In genomic region chr15:51861557-51862350, GRCh38 we compare ENCODE assay signal across 11 cellular contexts. TPM values are rescaled to one million over a fixed set of nuclear protein-coding genes. Genes with fewer than 3 reads are reported as not detected.
DNase-seq lines count a peak whose midpoint lies in the region; ATAC-seq and TF ChIP-seq lines count a peak whose summit lies in the region.
"Had no signal": no experiment of that assay in that cellular context is flagged by ENCODE, and none has a peak within 500 bp of the region (broad histone marks: within the 10 kb centered on the region; RNA-seq: fewer than 3 reads in every experiment).

No MANE protein-coding gene starts in this region.

- H2AFZ ChIP-seq in PC-3 (ENCODE audit: low read length), result no peak overlapping the region
- H2AFZ ChIP-seq in GM23248, result no peak overlapping the region

- H3K79me2 ChIP-seq in PC-3 (ENCODE audit: low read length), result peaks cover 83% of the 10 kb centered on the region
- peaks cover 100% of the 10 kb centered on the region for H3K79me2 ChIP-seq in GM23248 (ENCODE audit: insufficient read depth)

- no peak overlapping the region for H3K27ac ChIP-seq in PC-3 (ENCODE audit: low read length)
- H3K27ac ChIP-seq in foreskin keratinocyte, result peak overlapping the region; percentile 82
- no peak overlapping the region for H3K27ac ChIP-seq in GM23248
- no peak overlapping the region for H3K27ac ChIP-seq in stomach
- H3K27ac ChIP-seq: neutrophil had no signal

- ATAC-seq in PC-3 (no peak), foreskin keratinocyte (peak; percentile 60), GM21526 (IDR thresholded peaks at IDR 0.05; ENCODE audit: low FRiP score, unreplicated experiment) (no peak)

- no TSS peak for BruUV-seq in PC-3 (replicated peaks; lab: Mats Ljungman, UMichigan)

- H3K9ac ChIP-seq in PC-3 (ENCODE audit: low read length) (no peak overlapping the region), GM23248 (no peak overlapping the region)

- H3K9me3 ChIP-seq in PC-3 (ENCODE audit: low read length), result no peaks in the 10 kb centered on the region
- H3K9me3 ChIP-seq in GM23248 (ENCODE audit: low read depth), result no peaks in the 10 kb centered on the region
- no peaks in the 10 kb centered on the region for H3K9me3 ChIP-seq in stomach
- H3K9me3 ChIP-seq: neutrophil had no signal

- WGBS in GM23248 (ENCODE audit: low coverage in 1 of 2, low lambda C conversion rate in 2 of 2, missing lambda C conversion rate in 2 of 2), 2 experiments, result 85% methylated on average over 10 of the region's 10 CpGs
- 86 to 89% (median 89%) methylated on average over 10 of the region's 10 CpGs for WGBS in stomach, 5 donors

- in situ Hi-C loops in GM23248 (cut with MboI), result no loop called here

- H3K4me1 ChIP-seq in PC-3 (ENCODE audit: insufficient read depth, low read length) (no peaks in the 10 kb centered on the region), foreskin keratinocyte (peaks cover 55% of the 10 kb centered on the region), GM23248 (ENCODE audit: insufficient read depth) (0 out of 2 replicates have a peak, but pooled peaks cover 5% of the 10 kb centered on the region), stomach (peaks cover under 1 to 13% (median 7%) of the 10 kb centered on the region in 4 donors)

- H3K36me3 ChIP-seq in PC-3 (ENCODE audit: low read depth, low read length) (peaks cover 16% of the 10 kb centered on the region), GM23248 (ENCODE audit: low read depth) (peaks cover 28% of the 10 kb centered on the region; the same call in 1 of the 2 replicates), stomach (peaks cover 21 to 42% (median 39%) of the 10 kb centered on the region in 4 donors)

- POLR2A ChIA-PET in PC-3 (lab: Charles Lee; ENCODE audit: unreplicated experiment), result no interaction called here

- H3K4me2 ChIP-seq in PC-3 (ENCODE audit: low read length), result no peak overlapping the region
- H3K4me2 ChIP-seq in GM23248 (ENCODE audit: unreplicated experiment), result no peak overlapping the region

- TF ChIP-seq CTCF in PC-3 (conservative IDR thresholded peaks at IDR 0.05; ENCODE audit: low read depth, low read length), result no peak
- no peak for TF ChIP-seq CTCF in foreskin keratinocyte (conservative IDR thresholded peaks at IDR 0.05)
- TF ChIP-seq CTCF in stomach (IDR thresholded peaks at IDR 0.05), result no peak

- no peak overlapping the region for H3K4me3 ChIP-seq in PC-3 (ENCODE audit: low read length)
- H3K4me3 ChIP-seq in GM23248, result no peak overlapping the region
- H3K4me3 ChIP-seq in stomach, result no peak overlapping the region

- H3K27me3 ChIP-seq in PC-3 (ENCODE audit: low read length) (no peaks in the 10 kb centered on the region), foreskin keratinocyte (no peaks in the 10 kb centered on the region), GM23248 (replicated peaks; ENCODE audit: insufficient read depth) (no peaks in the 10 kb centered on the region), stomach (no peaks in the 10 kb centered on the region)
- H3K27me3 ChIP-seq: neutrophil had no signal

- TF ChIP-seq EP300 in stomach (IDR thresholded peaks at IDR 0.05), result no peak

- H4K20me1 ChIP-seq in PC-3 (ENCODE audit: low read length) (0 out of 2 replicates have a peak, but pooled peaks cover 5% of the 10 kb centered on the region), GM23248 (ENCODE audit: insufficient read depth) (peaks cover 3% of the 10 kb centered on the region; the same call in 1 of the 2 replicates)

- CTCF ChIA-PET in PC-3 (lab: Charles Lee), result no interaction called here

- no peaks in the 10 kb centered on the region for H3K9me2 ChIP-seq in PC-3 (replicated peaks; ENCODE audit: low read length)
- H3K9me2 ChIP-seq in GM23248 (ENCODE audit: insufficient read depth), result no peaks in the 10 kb centered on the region

- TF ChIP-seq POLR2A in stomach (IDR thresholded peaks at IDR 0.05), result no peak

- no peaks in the 10 kb centered on the region for H3F3A ChIP-seq in PC-3 (ENCODE audit: low read length, unreplicated experiment)
- peaks cover 3% of the 10 kb centered on the region for H3F3A ChIP-seq in GM23248 (ENCODE audit: insufficient read depth)

- intact Hi-C loops in PC-3 (cut with micrococcal nuclease), result no loop called here
- intact Hi-C loops in stomach (cut with DNase I; ENCODE audit: low total_unique reads), result no loop called here

- DNase-seq in PC-3 (peak; percentile 20), foreskin keratinocyte (peak in 1 of 2 donors; percentile 80), GM23248 (no peak), stomach (no peak), DMS153 treated with DMSO at 0.1 percent for 48 hours (lab: John Stamatoyannopoulos, UW; ENCODE audit: unreplicated experiment) (no peak)
- peak; percentile 32 for DNase-seq in activated CD8-positive, alpha-beta memory T cell treated with anti-CD3 and anti-CD28 coated beads, Interleukin-2, amount 50 U/mL, for 1 hour (ENCODE audit: extremely low read depth)
- peak; percentile 26 for DNase-seq in stimulated activated CD8-positive, alpha-beta memory T cell treated with anti-CD3 and anti-CD28 coated beads, Interleukin-4, amount 100 ng/mL, for 24 hours (ENCODE audit: low read depth)
- DNase-seq: head of caudate nucleus, NCI-H82 had no signal

RNA-seq across cellular contexts. Expression of gene TMOD3, which starts 32.3 kb away (rescaled TPM):
- total RNA-seq in PC-3 (2014; rRNA removed), result 35.5 and 43.9 TPM in 2 replicates
- total RNA-seq in foreskin keratinocyte, result 119 and 120 TPM in 2 replicates
- 23.8 and 29.1 TPM in 2 replicates for polyA plus RNA-seq in foreskin keratinocyte
- total RNA-seq in GM23248 (2014; rRNA removed; shearing (Covaris generic)), result 35.1 and 46.0 TPM in 2 replicates
- 47.2 and 47.7 TPM in 2 replicates for polyA plus RNA-seq in GM23248 (2016; fragmentation: Nextera tagmentation; extraction: Ambion mirVana)
- total RNA-seq in stomach, result 10 to 100 TPM; 12.1 to 64.3 (median 28.8) TPM
- 10 to 100 TPM; 10.1 to 14.5 (median 11.4) TPM for polyA plus RNA-seq in stomach

Comparison
In these comparisons a context has a peak if more than half of its experiments do, and no peak if none do; other contexts are left out.
1. DNase-seq: peak in PC-3 (single experiment), activated CD8-positive, alpha-beta memory T cell treated with anti-CD3 and anti-CD28 coated beads, Interleukin-2, amount 50 U/mL, for 1 hour (single experiment) and stimulated activated CD8-positive, alpha-beta memory T cell treated with anti-CD3 and anti-CD28 coated beads, Interleukin-4, amount 100 ng/mL, for 24 hours (single experiment); none in GM23248 (single experiment), stomach (single experiment) and DMS153 treated with DMSO at 0.1 percent for 48 hours (single experiment).